1 cellular context compared by ENCODE assay signal in the genomic region with DNA sequence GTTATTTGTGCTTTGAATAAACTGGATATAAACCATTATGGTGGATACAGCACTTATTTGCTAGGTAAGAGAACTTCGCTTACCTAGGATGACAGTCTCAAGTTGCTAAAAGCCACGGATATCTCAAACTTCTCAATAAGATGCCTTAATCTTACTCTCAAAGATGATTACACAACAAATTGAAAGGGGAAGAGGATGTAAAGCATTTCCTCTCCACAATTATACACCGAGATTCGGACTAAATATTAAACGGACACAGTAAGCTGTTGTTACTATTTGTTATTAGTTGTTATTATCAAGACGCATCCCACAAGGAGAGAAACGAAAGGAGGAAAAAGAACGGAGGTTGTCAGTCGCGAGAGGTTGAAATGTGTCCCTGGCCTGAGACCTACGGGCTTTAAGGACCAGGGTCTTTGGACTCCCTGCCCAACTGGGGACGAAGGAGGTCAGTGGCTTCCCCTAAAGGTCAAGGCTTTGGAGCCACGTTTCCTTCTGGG.
TF ChIP-seq lines count a peak whose summit lies in the region.

No MANE protein-coding gene starts in this region.

TF ChIP-seq in GM23338, 12 proteins besides CTCF, POLR2A, EP300 and RAD21 (continued from another document):
- TF ChIP-seq REST (IDR thresholded peaks at IDR 0.05; ENCODE audit: unreplicated experiment) (no peak), EZH2phosphoT487 (IDR thresholded peaks at IDR 0.05; ENCODE audit: unreplicated experiment) (no peak), ZNF331 (CRISPR knock-in tag; IDR thresholded peaks at IDR 0.05; ENCODE audit: low read depth) (no peak), NANOG (IDR thresholded peaks at IDR 0.05; ENCODE audit: borderline replicate concordance) (no peak), EZH2 (IDR thresholded peaks at IDR 0.05; ENCODE audit: low read depth, unreplicated experiment) (no peak), STAT1 (IDR thresholded peaks at IDR 0.05; ENCODE audit: unreplicated experiment) (no peak)
- TF ChIP-seq, protein P1, sequence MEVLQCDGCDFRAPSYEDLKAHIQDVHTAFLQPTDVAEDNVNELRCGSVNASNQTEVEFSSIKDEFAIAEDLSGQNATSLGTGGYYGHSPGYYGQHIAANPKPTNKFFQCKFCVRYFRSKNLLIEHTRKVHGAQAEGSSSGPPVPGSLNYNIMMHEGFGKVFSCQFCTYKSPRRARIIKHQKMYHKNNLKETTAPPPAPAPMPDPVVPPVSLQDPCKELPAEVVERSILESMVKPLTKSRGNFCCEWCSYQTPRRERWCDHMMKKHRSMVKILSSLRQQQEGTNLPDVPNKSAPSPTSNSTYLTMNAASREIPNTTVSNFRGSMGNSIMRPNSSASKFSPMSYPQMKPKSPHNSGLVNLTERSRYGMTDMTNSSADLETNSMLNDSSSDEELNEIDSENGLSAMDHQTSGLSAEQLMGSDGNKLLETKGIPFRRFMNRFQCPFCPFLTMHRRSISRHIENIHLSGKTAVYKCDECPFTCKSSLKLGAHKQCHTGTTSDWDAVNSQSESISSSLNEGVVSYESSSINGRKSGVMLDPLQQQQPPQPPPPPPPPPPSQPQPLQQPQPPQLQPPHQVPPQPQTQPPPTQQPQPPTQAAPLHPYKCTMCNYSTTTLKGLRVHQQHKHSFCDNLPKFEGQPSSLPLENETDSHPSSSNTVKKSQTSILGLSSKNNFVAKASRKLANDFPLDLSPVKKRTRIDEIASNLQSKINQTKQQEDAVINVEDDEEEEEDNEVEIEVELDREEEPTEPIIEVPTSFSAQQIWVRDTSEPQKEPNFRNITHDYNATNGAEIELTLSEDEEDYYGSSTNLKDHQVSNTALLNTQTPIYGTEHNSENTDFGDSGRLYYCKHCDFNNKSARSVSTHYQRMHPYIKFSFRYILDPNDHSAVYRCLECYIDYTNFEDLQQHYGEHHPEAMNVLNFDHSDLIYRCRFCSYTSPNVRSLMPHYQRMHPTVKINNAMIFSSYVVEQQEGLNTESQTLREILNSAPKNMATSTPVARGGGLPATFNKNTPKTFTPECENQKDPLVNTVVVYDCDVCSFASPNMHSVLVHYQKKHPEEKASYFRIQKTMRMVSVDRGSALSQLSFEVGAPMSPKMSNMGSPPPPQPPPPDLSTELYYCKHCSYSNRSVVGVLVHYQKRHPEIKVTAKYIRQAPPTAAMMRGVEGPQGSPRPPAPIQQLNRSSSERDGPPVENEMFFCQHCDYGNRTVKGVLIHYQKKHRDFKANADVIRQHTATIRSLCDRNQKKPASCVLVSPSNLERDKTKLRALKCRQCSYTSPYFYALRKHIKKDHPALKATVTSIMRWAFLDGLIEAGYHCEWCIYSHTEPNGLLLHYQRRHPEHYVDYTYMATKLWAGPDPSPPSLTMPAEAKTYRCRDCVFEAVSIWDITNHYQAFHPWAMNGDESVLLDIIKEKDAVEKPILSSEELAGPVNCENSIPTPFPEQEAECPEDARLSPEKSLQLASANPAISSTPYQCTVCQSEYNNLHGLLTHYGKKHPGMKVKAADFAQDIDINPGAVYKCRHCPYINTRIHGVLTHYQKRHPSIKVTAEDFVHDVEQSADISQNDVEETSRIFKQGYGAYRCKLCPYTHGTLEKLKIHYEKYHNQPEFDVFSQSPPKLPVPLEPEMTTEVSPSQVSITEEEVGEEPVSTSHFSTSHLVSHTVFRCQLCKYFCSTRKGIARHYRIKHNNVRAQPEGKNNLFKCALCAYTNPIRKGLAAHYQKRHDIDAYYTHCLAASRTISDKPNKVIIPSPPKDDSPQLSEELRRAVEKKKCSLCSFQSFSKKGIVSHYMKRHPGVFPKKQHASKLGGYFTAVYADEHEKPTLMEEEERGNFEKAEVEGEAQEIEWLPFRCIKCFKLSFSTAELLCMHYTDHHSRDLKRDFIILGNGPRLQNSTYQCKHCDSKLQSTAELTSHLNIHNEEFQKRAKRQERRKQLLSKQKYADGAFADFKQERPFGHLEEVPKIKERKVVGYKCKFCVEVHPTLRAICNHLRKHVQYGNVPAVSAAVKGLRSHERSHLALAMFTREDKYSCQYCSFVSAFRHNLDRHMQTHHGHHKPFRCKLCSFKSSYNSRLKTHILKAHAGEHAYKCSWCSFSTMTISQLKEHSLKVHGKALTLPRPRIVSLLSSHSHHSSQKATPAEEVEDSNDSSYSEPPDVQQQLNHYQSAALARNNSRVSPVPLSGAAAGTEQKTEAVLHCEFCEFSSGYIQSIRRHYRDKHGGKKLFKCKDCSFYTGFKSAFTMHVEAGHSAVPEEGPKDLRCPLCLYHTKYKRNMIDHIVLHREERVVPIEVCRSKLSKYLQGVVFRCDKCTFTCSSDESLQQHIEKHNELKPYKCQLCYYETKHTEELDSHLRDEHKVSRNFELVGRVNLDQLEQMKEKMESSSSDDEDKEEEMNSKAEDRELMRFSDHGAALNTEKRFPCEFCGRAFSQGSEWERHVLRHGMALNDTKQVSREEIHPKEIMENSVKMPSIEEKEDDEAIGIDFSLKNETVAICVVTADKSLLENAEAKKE (CRISPR knock-in tag; IDR thresholded peaks at IDR 0.05), result no peak
